In genomic region chr12:103966736-103967135, GRCh38 we compare ENCODE assay signal across 7 cellular contexts. TPM values are rescaled to one million over a fixed set of nuclear protein-coding genes. Genes with fewer than 3 reads are reported as not detected.
A peak's percentile ranks its signal among the peaks of the same experiment; 100 is the strongest.
DNase-seq lines count a peak whose midpoint lies in the region; ATAC-seq and TF ChIP-seq lines count a peak whose summit lies in the region.

No MANE protein-coding gene starts in this region.

- no peaks in the 10 kb centered on the region for H3K9me3 ChIP-seq in iPS-15b (ENCODE audit: control insufficient read depth, insufficient read depth, low read length)

- peaks cover 70% of the 10 kb centered on the region for H3K4me1 Mint-ChIP-seq in HFFc6 (ENCODE audit: low read depth)
- H3K4me1 Mint-ChIP-seq in activated T-helper 2 cell treated with anti-CD3 and anti-CD28 coated beads, Interferon-gamma antibody, Interleukin-2, Interleukin-4, amounts not matched to agents 10 μg/mL and 5 μg/mL and 100 μg/mL, durations not matched to agents 14 hours and 24 hours and 36 hours (ENCODE audit: low read depth): peaks cover 32% of the 10 kb centered on the region
- H3K4me1 Mint-ChIP-seq in stimulated activated naive CD8-positive, alpha-beta T cell treated with anti-CD3 and anti-CD28 coated beads, Interleukin-15, amount 100 ng/mL, for 72 hours: peaks cover 69% of the 10 kb centered on the region

- intact Hi-C loops in activated T-helper 2 cell treated with anti-CD3 and anti-CD28 coated beads, Interferon-gamma antibody, Interleukin-2, Interleukin-4, amounts not matched to agents 10 μg/mL and 5 μg/mL and 100 μg/mL, durations not matched to agents 14 hours and 24 hours and 36 hours (cut with micrococcal nuclease): loop anchor here (2.0 to 5.0 kb wide), 3 partner anchors 84 to 171 kb away; partner anchors contain the start of genes HCFC2 and NFYB

- H3K9me3 Mint-ChIP-seq in HFFc6: no peaks in the 10 kb centered on the region
- no peaks in the 10 kb centered on the region for H3K9me3 Mint-ChIP-seq in activated T-helper 2 cell treated with anti-CD3 and anti-CD28 coated beads, Interferon-gamma antibody, Interleukin-2, Interleukin-4, amounts not matched to agents 10 μg/mL and 5 μg/mL and 100 μg/mL, durations not matched to agents 14 hours and 24 hours and 36 hours
- H3K9me3 Mint-ChIP-seq in stimulated activated naive CD8-positive, alpha-beta T cell treated with anti-CD3 and anti-CD28 coated beads, Interleukin-15, amount 100 ng/mL, for 72 hours: no peaks in the 10 kb centered on the region

- H3K27me3 Mint-ChIP-seq in HFFc6 (ENCODE audit: insufficient read depth): peaks cover 2% of the 10 kb centered on the region; the same call in 1 of the 2 replicates
- H3K27me3 Mint-ChIP-seq in activated T-helper 2 cell treated with anti-CD3 and anti-CD28 coated beads, Interferon-gamma antibody, Interleukin-2, Interleukin-4, amounts not matched to agents 10 μg/mL and 5 μg/mL and 100 μg/mL, durations not matched to agents 14 hours and 24 hours and 36 hours (ENCODE audit: low read depth): no peaks in the 10 kb centered on the region
- H3K27me3 Mint-ChIP-seq in stimulated activated naive CD8-positive, alpha-beta T cell treated with anti-CD3 and anti-CD28 coated beads, Interleukin-15, amount 100 ng/mL, for 72 hours: no peaks in the 10 kb centered on the region

- H3K4me3 Mint-ChIP-seq in HFFc6: peak overlapping the region; percentile 99
- H3K4me3 Mint-ChIP-seq in activated T-helper 2 cell treated with anti-CD3 and anti-CD28 coated beads, Interferon-gamma antibody, Interleukin-2, Interleukin-4, amounts not matched to agents 10 μg/mL and 5 μg/mL and 100 μg/mL, durations not matched to agents 14 hours and 24 hours and 36 hours (ENCODE audit: low read depth): peak overlapping the region; percentile 98
- H3K4me3 Mint-ChIP-seq in stimulated activated naive CD8-positive, alpha-beta T cell treated with anti-CD3 and anti-CD28 coated beads, Interleukin-15, amount 100 ng/mL, for 72 hours: peak overlapping the region; percentile 95 to 99

- H3K36me3 ChIP-seq in iPS-15b (ENCODE audit: control insufficient read depth, insufficient read depth, low read length): no peaks in the 10 kb centered on the region

- H3K27me3 ChIP-seq in iPS-15b (ENCODE audit: control insufficient read depth, insufficient read depth, low read length): no peaks in the 10 kb centered on the region

- ATAC-seq in stimulated activated naive CD8-positive, alpha-beta T cell treated with anti-CD3 and anti-CD28 coated beads, Interleukin-15, amount 100 ng/mL, for 72 hours: no peak
- ATAC-seq in GM21737 (IDR thresholded peaks at IDR 0.05; ENCODE audit: unreplicated experiment): no peak

- H3K4me3 ChIP-seq in iPS-15b (ENCODE audit: low read depth, low read length): peak overlapping the region; percentile 96

- H3K9ac ChIP-seq in iPS-15b (ENCODE audit: low read depth, low read length): peak overlapping the region; percentile 92

- DNase-seq in HFFc6 (no peak), NCI-H1436 (lab: John Stamatoyannopoulos, UW) (no peak)
- no peak for DNase-seq in activated T-helper 2 cell treated with anti-CD3 and anti-CD28 coated beads, Interferon-gamma antibody, Interleukin-2, Interleukin-4, amounts not matched to agents 10 μg/mL and 5 μg/mL and 100 μg/mL, durations not matched to agents 14 hours and 24 hours and 36 hours (ENCODE audit: low spot score)
- DNase-seq in stimulated activated naive CD8-positive, alpha-beta T cell treated with anti-CD3 and anti-CD28 coated beads, Interleukin-15, amount 100 ng/mL, for 72 hours: no peak
- DNase-seq in activated CD8-positive, alpha-beta memory T cell treated with anti-CD3 and anti-CD28 coated beads, Interleukin-2, amount 50 U/mL, for 48 hours: no peak

- no peak for TF ChIP-seq CTCF in HFFc6 (IDR thresholded peaks at IDR 0.05)

- no peaks in the 10 kb centered on the region for H3K4me1 ChIP-seq in iPS-15b (ENCODE audit: control insufficient read depth, insufficient read depth, low read length)

- H3K36me3 Mint-ChIP-seq in HFFc6 (ENCODE audit: low read depth): peaks cover 27% of the 10 kb centered on the region
- H3K36me3 Mint-ChIP-seq in activated T-helper 2 cell treated with anti-CD3 and anti-CD28 coated beads, Interferon-gamma antibody, Interleukin-2, Interleukin-4, amounts not matched to agents 10 μg/mL and 5 μg/mL and 100 μg/mL, durations not matched to agents 14 hours and 24 hours and 36 hours (ENCODE audit: low read depth): peaks cover 47% of the 10 kb centered on the region

- H3K27ac Mint-ChIP-seq in HFFc6: peak overlapping the region; percentile 97
- H3K27ac Mint-ChIP-seq in activated T-helper 2 cell treated with anti-CD3 and anti-CD28 coated beads, Interferon-gamma antibody, Interleukin-2, Interleukin-4, amounts not matched to agents 10 μg/mL and 5 μg/mL and 100 μg/mL, durations not matched to agents 14 hours and 24 hours and 36 hours: peak overlapping the region; percentile 99
- peak overlapping the region; percentile 94 to 99 for H3K27ac Mint-ChIP-seq in stimulated activated naive CD8-positive, alpha-beta T cell treated with anti-CD3 and anti-CD28 coated beads, Interleukin-15, amount 100 ng/mL, for 72 hours

RNA-seq across cellular contexts. Expression of gene TDG, which starts 1.1 kb away (rescaled TPM):
- 10 to 100 TPM; 13.9 to 19.7 (median 16.0) TPM for total RNA-seq in HFFc6 (2021; fragmentation: NEBNext Ultra II Directional; extraction: Animal tissue kit (Norgen Biotek cat#: 25700))
- 76.6 and 77.3 TPM in 2 replicates for total RNA-seq in activated T-helper 2 cell treated with anti-CD3 and anti-CD28 coated beads, Interferon-gamma antibody, Interleukin-2, Interleukin-4, amounts not matched to agents 10 μg/mL and 5 μg/mL and 100 μg/mL, durations not matched to agents 14 hours and 24 hours and 36 hours

RNA-seq across cellular contexts. Expression of gene HSP90B1, which starts 36.5 kb away (rescaled TPM):
- total RNA-seq in HFFc6 (2021; fragmentation: NEBNext Ultra II Directional; extraction: Animal tissue kit (Norgen Biotek cat#: 25700)): 1,000 to 10,000 TPM; 1,001 to 1,318 (median 1,069) TPM
- 615 and 617 TPM in 2 replicates for total RNA-seq in activated T-helper 2 cell treated with anti-CD3 and anti-CD28 coated beads, Interferon-gamma antibody, Interleukin-2, Interleukin-4, amounts not matched to agents 10 μg/mL and 5 μg/mL and 100 μg/mL, durations not matched to agents 14 hours and 24 hours and 36 hours
